Comparison of ENCODE assay signal across 1 cellular context in genomic region chr6:129936329-129937165, GRCh38.
A peak's percentile ranks its signal among the peaks of the same experiment; 100 is the strongest.
TF ChIP-seq lines count a peak whose summit lies in the region.

No MANE protein-coding gene starts in this region.

TF ChIP-seq in GM12878, 131 proteins besides CTCF, POLR2A, EP300 and RAD21 (continued from another document):
- TF ChIP-seq YY1 (IDR thresholded peaks at IDR 0.05; ENCODE audit: low read depth, low read length) (0 out of 2 replicates have a peak, but pooled peaks have one; percentile 26), SMC3 (IDR thresholded peaks at IDR 0.05; ENCODE audit: borderline replicate concordance, low read length) (peak; percentile 85; the same call in 1 of the 2 replicates)
